11 cellular contexts compared by ENCODE assay signal in genomic region chr17:60231691-60232090, GRCh38.
DNase-seq lines count a peak whose midpoint lies in the region; ATAC-seq, FAIRE-seq and TF ChIP-seq lines count a peak whose summit lies in the region.
"Had no signal": no experiment of that assay in that cellular context is flagged by ENCODE, and none has a peak within 500 bp of the region (broad histone marks: within the 10 kb centered on the region; RNA-seq: fewer than 3 reads in every experiment).

No MANE protein-coding gene starts in this region.

- H4K91ac ChIP-seq in H9 (ENCODE audit: insufficient read length, low read depth, low read length) = no peak overlapping the region

- no peak overlapping the region for H3K23ac ChIP-seq in H9 (ENCODE audit: insufficient read length, low read depth, low read length)

- no peak overlapping the region for H2AFZ ChIP-seq in H9 (ENCODE audit: low read length)
- H2AFZ ChIP-seq: PC-9 had no signal

- FAIRE-seq in D721Med (lab: Jason Lieb, UNC) (no peak), GM12891 (lab: Jason Lieb, UNC) (no peak)

- H3K27me3 Mint-ChIP-seq in H9 (ENCODE audit: low read depth) = no peaks in the 10 kb centered on the region
- H3K27me3 Mint-ChIP-seq in stimulated activated memory B cell treated with anti-CD40 and anti-IgM and Interleukin-4, amounts not matched to agents 10 μg/mL and 1 μg/mL and 100 μg/mL, for 72 hours = no peaks in the 10 kb centered on the region

- H3K23me2 ChIP-seq in H9 (ENCODE audit: insufficient read length, low read depth, low read length, poor library complexity, severe bottlenecking) = no peaks in the 10 kb centered on the region

- H2BK120ac ChIP-seq in H9 (ENCODE audit: low read depth, low read length, poor library complexity, severe bottlenecking) = no peak overlapping the region

- TF ChIP-seq POLR2A in GM12891 (IDR thresholded peaks at IDR 0.05; ENCODE audit: low read depth, low read length) = no peak

- no peaks in the 10 kb centered on the region for H3K9me3 Mint-ChIP-seq in H9
- no peaks in the 10 kb centered on the region for H3K9me3 Mint-ChIP-seq in stimulated activated memory B cell treated with anti-CD40 and anti-IgM and Interleukin-4, amounts not matched to agents 10 μg/mL and 1 μg/mL and 100 μg/mL, for 72 hours
- H3K9me3 Mint-ChIP-seq: activated T-cell treated with anti-CD3 and anti-CD28 coated beads, Interleukin-2, amount 50 U/mL, for 4 hours had no signal

- no peak for ATAC-seq in stimulated activated memory B cell treated with anti-CD40 and anti-IgM and Interleukin-4, amounts not matched to agents 10 μg/mL and 1 μg/mL and 100 μg/mL, for 72 hours
- ATAC-seq: activated T-cell treated with anti-CD3 and anti-CD28 coated beads, Interleukin-2, amount 50 U/mL, for 4 hours had no signal

- H3K36me3 Mint-ChIP-seq in H9 (ENCODE audit: insufficient read depth in 1 of 3, low read depth in 3 of 3) = peaks cover 13 to 22% (median 14%) of the 10 kb centered on the region in 3 experiments
- H3K36me3 Mint-ChIP-seq in stimulated activated memory B cell treated with anti-CD40 and anti-IgM and Interleukin-4, amounts not matched to agents 10 μg/mL and 1 μg/mL and 100 μg/mL, for 72 hours = peaks cover 21% of the 10 kb centered on the region

- H2BK15ac ChIP-seq in H9 (ENCODE audit: low read depth, low read length) = no peak overlapping the region

- in situ Hi-C loops in astrocyte of the cerebellum (cut with HindIII; ENCODE audit: low sequenced_read_pairs) = no loop called here

- H3K79me1 ChIP-seq in H9 (ENCODE audit: insufficient read depth, low read depth, low read length, poor library complexity, severe bottlenecking) = no peaks in the 10 kb centered on the region

- DNase-seq in AG10803 (ENCODE audit: low read depth) (peak; percentile 54), H9 (no peak), astrocyte of the cerebellum (ENCODE audit: low read depth) (peak; percentile 1), medulla oblongata (ENCODE audit: extremely low spot score) (peak; percentile 65), D721Med (ENCODE audit: insufficient read length, low spot score) (no peak), GM12891 (ENCODE audit: insufficient read length, low spot score) (no peak), UCSD-AML1 (lab: John Stamatoyannopoulos, UW; ENCODE audit: unreplicated experiment) (no peak)
- DNase-seq: activated T-cell treated with anti-CD3 and anti-CD28 coated beads, Interleukin-2, amount 50 U/mL, for 4 hours; PC-9; T-helper 9 cell had no signal

- no peak overlapping the region for H3K27ac ChIP-seq in H9 (ENCODE audit: insufficient read length, low read depth, low read length)
- H3K27ac ChIP-seq: PC-9 had no signal

- H3K4me2 ChIP-seq in H9 (ENCODE audit: insufficient read depth, insufficient read length, low read length) = no peak overlapping the region
- H3K4me2 ChIP-seq: PC-9 had no signal

- H3K4me3 Mint-ChIP-seq in H9 = no peak overlapping the region
- H3K4me3 Mint-ChIP-seq in stimulated activated memory B cell treated with anti-CD40 and anti-IgM and Interleukin-4, amounts not matched to agents 10 μg/mL and 1 μg/mL and 100 μg/mL, for 72 hours = no peak overlapping the region
- H3K4me3 Mint-ChIP-seq: activated T-cell treated with anti-CD3 and anti-CD28 coated beads, Interleukin-2, amount 50 U/mL, for 4 hours had no signal

- no peaks in the 10 kb centered on the region for H4K20me1 ChIP-seq in H9 (ENCODE audit: control insufficient read depth, insufficient read depth, insufficient read length)

- H3T11ph ChIP-seq in H9 (ENCODE audit: low read length) = no peak overlapping the region

- H3K4me1 Mint-ChIP-seq in H9 = peaks cover 0 to 5% of the 10 kb centered on the region in 2 experiments
- no peaks in the 10 kb centered on the region for H3K4me1 Mint-ChIP-seq in stimulated activated memory B cell treated with anti-CD40 and anti-IgM and Interleukin-4, amounts not matched to agents 10 μg/mL and 1 μg/mL and 100 μg/mL, for 72 hours

- H3K18ac ChIP-seq in H9 (ENCODE audit: insufficient read length, low read depth, low read length) = no peak overlapping the region

- no peak overlapping the region for H3K9ac ChIP-seq in H9 (ENCODE audit: extremely low read depth, insufficient read length, low read length)

- H3K4me1 ChIP-seq in H9 (ENCODE audit: insufficient read depth, low read length) = no peaks in the 10 kb centered on the region

- no peak overlapping the region for H4K8ac ChIP-seq in H9 (replicated peaks; ENCODE audit: insufficient read length, low read depth, low read length)

- no peak overlapping the region for H2BK5ac ChIP-seq in H9 (ENCODE audit: insufficient read length, low read length)

- H4K5ac ChIP-seq in H9 (ENCODE audit: insufficient read length, low read depth, low read length) = no peak overlapping the region

- TF ChIP-seq CTCF in AG10803 (conservative IDR thresholded peaks at IDR 0.05; ENCODE audit: low read length) = no peak
- no peak for TF ChIP-seq CTCF in H9 (conservative IDR thresholded peaks at IDR 0.05)
- no peak for TF ChIP-seq CTCF in astrocyte of the cerebellum (IDR thresholded peaks at IDR 0.05; ENCODE audit: low read depth, low read length, missing control alignments)
- TF ChIP-seq CTCF in D721Med (IDR thresholded peaks at IDR 0.05; ENCODE audit: insufficient read depth, missing control alignments) = no peak

- H2AK5ac ChIP-seq in H9 (ENCODE audit: insufficient read length, low read length) = no peak overlapping the region

- no CpG with 5 or more reads among the region's 2 CpGs for WGBS in H9 (ENCODE audit: extremely low coverage, insufficient read length, low lambda C conversion rate)

- no peaks in the 10 kb centered on the region for H3K9me3 ChIP-seq in H9 (ENCODE audit: control insufficient read depth, low read depth, low read length)

- H2BK20ac ChIP-seq in H9 (ENCODE audit: low read depth, low read length, poor library complexity, severe bottlenecking) = no peak overlapping the region

- H3K56ac ChIP-seq in H9 (ENCODE audit: insufficient read length, low read depth, low read length) = no peak overlapping the region

- H3K27me3 ChIP-seq in H9 (ENCODE audit: insufficient read depth, low read length) = no peaks in the 10 kb centered on the region

- H3K27ac Mint-ChIP-seq in H9 = peak overlapping the region in 2 of 3 experiments; percentile 59 to 78; a peak in 3 of 7 replicates
- H3K27ac Mint-ChIP-seq in stimulated activated memory B cell treated with anti-CD40 and anti-IgM and Interleukin-4, amounts not matched to agents 10 μg/mL and 1 μg/mL and 100 μg/mL, for 72 hours = no peak overlapping the region

- H3K4ac ChIP-seq in H9 (ENCODE audit: low read depth, low read length) = no peak overlapping the region

- H2BK12ac ChIP-seq in H9 (ENCODE audit: insufficient read length, low read depth, low read length) = no peak overlapping the region

- H3K14ac ChIP-seq in H9 (ENCODE audit: insufficient read depth, low read length) = no peak overlapping the region

- H3K79me2 ChIP-seq in H9 (ENCODE audit: insufficient read depth, low read length) = no peaks in the 10 kb centered on the region

- H3K4me3 ChIP-seq in AG10803 (ENCODE audit: low read length) (no peak overlapping the region), astrocyte of the cerebellum (ENCODE audit: low read depth, low read length) (no peak overlapping the region)
- H3K4me3 ChIP-seq: PC-9 had no signal

TF ChIP-seq in GM12891, 5 proteins besides CTCF, POLR2A, EP300 and RAD21:
- TF ChIP-seq PAX5 (IDR thresholded peaks at IDR 0.05; ENCODE audit: insufficient read depth, low read length, severe bottlenecking) = no peak

Comparison
In these comparisons a context has a peak if more than half of its experiments do, and no peak if none do; other contexts are left out.
1. DNase-seq: peak in AG10803 (single experiment), astrocyte of the cerebellum (single experiment) and medulla oblongata (single experiment); none in H9 (single experiment), D721Med (single experiment), GM12891 (single experiment) and UCSD-AML1 (single experiment).